In genomic region chr6:12150812-12151432, GRCh38 we compare ENCODE assay signal across 8 cellular contexts.
DNase-seq lines count a peak whose midpoint lies in the region; ATAC-seq, FAIRE-seq and TF ChIP-seq lines count a peak whose summit lies in the region.

No MANE protein-coding gene starts in this region.

- H3K27me3 ChIP-seq in MM.1S (replicated peaks; ENCODE audit: insufficient read depth, low read length): no peaks in the 10 kb centered on the region
- H3K27me3 ChIP-seq in HepG2 (ENCODE audit: control insufficient read depth in 1 of 2, insufficient read depth in 2 of 2, low read length in 2 of 2): no peaks in the 10 kb centered on the region

- H3K36me3 ChIP-seq in MM.1S (replicated peaks; ENCODE audit: insufficient read depth, low read length) (no peaks in the 10 kb centered on the region), HepG2 (replicated peaks in 1 of 2; ENCODE audit: control insufficient read depth in 1 of 2, insufficient read depth in 2 of 2, low read length in 2 of 2) (no peaks in the 10 kb centered on the region)

- no peak overlapping the region for H3K27ac Mint-ChIP-seq in activated naive CD8-positive, alpha-beta T cell treated with anti-CD3 and anti-CD28 coated beads, Interleukin-2, amount 10 ng/mL, durations not matched to agents 7 days and 5 days

- peak; percentile 33 for TF ChIP-seq CTCF in MM.1S (IDR thresholded peaks at IDR 0.05; ENCODE audit: low read length)
- TF ChIP-seq CTCF in HepG2 (CRISPR knock-in tag; IDR thresholded peaks at IDR 0.05): peak; percentile 81
- no peak for TF ChIP-seq CTCF in GM20000 (IDR thresholded peaks at IDR 0.05; ENCODE audit: extremely low read depth, missing control alignments)

- 55% methylated on average over 7 of the region's 7 CpGs for WGBS in HepG2 (ENCODE audit: low lambda C conversion rate)

- TF ChIP-seq EP300 in HepG2 (IDR thresholded peaks at IDR 0.05; ENCODE audit: low read depth in 2 of 2, low read length in 2 of 2) (no peak), HepG2 (CRISPR knock-in tag; IDR thresholded peaks at IDR 0.05; ENCODE audit: borderline replicate concordance) (no peak)

- H3K9me3 Mint-ChIP-seq in activated naive CD8-positive, alpha-beta T cell treated with anti-CD3 and anti-CD28 coated beads, Interleukin-2, amount 10 ng/mL, durations not matched to agents 7 days and 5 days: no peaks in the 10 kb centered on the region

- H3K9me3 ChIP-seq in MM.1S (replicated peaks; ENCODE audit: insufficient read depth, low read length) (no peaks in the 10 kb centered on the region), HepG2 (ENCODE audit: low read length) (no peaks in the 10 kb centered on the region)

- H3K27ac ChIP-seq in MM.1S (ENCODE audit: low read length): no peak overlapping the region
- H3K27ac ChIP-seq in HepG2 (ENCODE audit: extremely low read length, insufficient read depth, low read length): no peak overlapping the region

- H3K4me3 ChIP-seq in MM.1S (ENCODE audit: low read length): no peak overlapping the region
- no peak overlapping the region for H3K4me3 ChIP-seq in HepG2 (replicated peaks in 1 of 3; ENCODE audit: insufficient read depth in 1 of 3, low read depth in 2 of 3, low read length in 3 of 3)

- H2AFZ ChIP-seq in MM.1S (ENCODE audit: low read length): no peak overlapping the region
- no peak overlapping the region for H2AFZ ChIP-seq in HepG2 (ENCODE audit: low read length)

- H3K4me3 Mint-ChIP-seq in activated naive CD8-positive, alpha-beta T cell treated with anti-CD3 and anti-CD28 coated beads, Interleukin-2, amount 10 ng/mL, durations not matched to agents 7 days and 5 days: no peak overlapping the region

- peak; percentile 70 for TF ChIP-seq RAD21 in HepG2 (CRISPR knock-in tag; IDR thresholded peaks at IDR 0.05)

- no peak for FAIRE-seq in HepG2 (lab: Jason Lieb, UNC)

- H3K4me2 ChIP-seq in MM.1S (ENCODE audit: low read depth, low read length): no peak overlapping the region
- no peak overlapping the region for H3K4me2 ChIP-seq in HepG2 (ENCODE audit: low read depth, low read length)

- H3F3A ChIP-seq in MM.1S (ENCODE audit: insufficient read depth, low read length): no peaks in the 10 kb centered on the region

- no peaks in the 10 kb centered on the region for H3K36me3 Mint-ChIP-seq in activated naive CD8-positive, alpha-beta T cell treated with anti-CD3 and anti-CD28 coated beads, Interleukin-2, amount 10 ng/mL, durations not matched to agents 7 days and 5 days

- H3K79me2 ChIP-seq in MM.1S (ENCODE audit: low read length) (no peaks in the 10 kb centered on the region), HepG2 (ENCODE audit: insufficient read depth, low read length) (no peaks in the 10 kb centered on the region)

- no peaks in the 10 kb centered on the region for H3K4me1 ChIP-seq in MM.1S (ENCODE audit: low read length)
- no peaks in the 10 kb centered on the region for H3K4me1 ChIP-seq in HepG2 (ENCODE audit: insufficient read depth, low read length)

- intact Hi-C loops in HepG2 (cut with micrococcal nuclease; ENCODE audit: unreplicated experiment) (loop anchor here (1.0 to 2.0 kb wide), 5 partner anchors 83 to 496 kb away; no protein-coding TSS in a partner anchor), sciatic nerve (cut with DNase I) (no loop called here)

- H4K20me1 ChIP-seq in MM.1S (ENCODE audit: insufficient read depth, low read length) (no peaks in the 10 kb centered on the region), HepG2 (ENCODE audit: insufficient read depth, low read length) (no peaks in the 10 kb centered on the region)

- CTCF ChIA-PET in HepG2 (lab: Yijun Ruan, JAX; ENCODE audit: low intra/inter-chr PET ratio, low total read pairs): interaction anchor here (1.0 to 1.8 kb wide), 5 partner anchors 83 to 457 kb away, joined by 3 to 12 read pairs (median 12); partner anchors contain the start of gene EDN1

- DNase-seq in EL (peak; percentile 19), MM.1S (no peak), HepG2 (ENCODE audit: low spot score) (peak; percentile 38), sciatic nerve (ENCODE audit: low spot score) (no peak), GM20000 (ENCODE audit: low spot score) (no peak), amniotic stem cell (lab: John Stamatoyannopoulos, UW) (no peak)
- peak; percentile 46 for DNase-seq in activated naive CD8-positive, alpha-beta T cell treated with anti-CD3 and anti-CD28 coated beads, Interleukin-2, amount 10 ng/mL, durations not matched to agents 7 days and 5 days

- ATAC-seq in activated naive CD8-positive, alpha-beta T cell treated with anti-CD3 and anti-CD28 coated beads, Interleukin-2, amount 10 ng/mL, durations not matched to agents 7 days and 5 days (ENCODE audit: low read depth): peak; percentile 50
- ATAC-seq in HepG2 (peak; percentile 90), sciatic nerve (no peak), HG03469 (IDR thresholded peaks at IDR 0.05; ENCODE audit: unreplicated experiment) (no peak)

- no peak for TF ChIP-seq POLR2A in HepG2 (IDR thresholded peaks at IDR 0.05; ENCODE audit: insufficient read depth in 1 of 2, low read depth in 2 of 2, low read length in 2 of 2)

- H3K27me3 Mint-ChIP-seq in activated naive CD8-positive, alpha-beta T cell treated with anti-CD3 and anti-CD28 coated beads, Interleukin-2, amount 10 ng/mL, durations not matched to agents 7 days and 5 days: no peaks in the 10 kb centered on the region

- no peak overlapping the region for H3K9ac ChIP-seq in MM.1S (ENCODE audit: low read length)
- H3K9ac ChIP-seq in HepG2 (ENCODE audit: insufficient read depth, low read depth, low read length): no peak overlapping the region

- H3K4me1 Mint-ChIP-seq in activated naive CD8-positive, alpha-beta T cell treated with anti-CD3 and anti-CD28 coated beads, Interleukin-2, amount 10 ng/mL, durations not matched to agents 7 days and 5 days: peaks cover 9% of the 10 kb centered on the region

- BruUV-seq in HepG2 (replicated peaks; lab: Mats Ljungman, UMichigan): no TSS peak

- POLR2A ChIA-PET in activated naive CD8-positive, alpha-beta T cell treated with anti-CD3 and anti-CD28 coated beads, Interleukin-2, amount 10 ng/mL, durations not matched to agents 7 days and 5 days (lab: Charles Lee): no interaction called here
- POLR2A ChIA-PET in HepG2 (lab: Yijun Ruan, JAX): no interaction called here

- H3K9me2 ChIP-seq in MM.1S (replicated peaks; ENCODE audit: insufficient read depth, low read length): no peaks in the 10 kb centered on the region

- in situ Hi-C loops in HepG2 (cut with HindIII; ENCODE audit: extremely low pct_ligation_motif_present, low pct_unique_long_range_greater_than_20kb): loop anchor here (10.0 kb wide), 1 partner anchor 454 kb away; no protein-coding TSS in a partner anchor

TF ChIP-seq in HepG2, 621 proteins besides CTCF, POLR2A, EP300 and RAD21 (continues in another document):
- TF ChIP-seq FOSL2 (CRISPR knock-in tag; IDR thresholded peaks at IDR 0.05): peak; percentile 48
- TF ChIP-seq ZBTB37 (CRISPR knock-in tag; IDR thresholded peaks at IDR 0.05): no peak
- TF ChIP-seq JUND (CRISPR knock-in tag; IDR thresholded peaks at IDR 0.05): no peak
- TF ChIP-seq GATAD2A (CRISPR knock-in tag; IDR thresholded peaks at IDR 0.05): no peak
- TF ChIP-seq PATZ1 (CRISPR knock-in tag; IDR thresholded peaks at IDR 0.05): peak; percentile 49; the same call in 1 of the 2 replicates
- TF ChIP-seq RNF219 (CRISPR knock-in tag; IDR thresholded peaks at IDR 0.05): no peak

Comparison
In these comparisons a context has a peak if more than half of its experiments do, and no peak if none do; other contexts are left out.
1. DNase-seq: peak in EL (single experiment), activated naive CD8-positive, alpha-beta T cell treated with anti-CD3 and anti-CD28 coated beads, Interleukin-2, amount 10 ng/mL, durations not matched to agents 7 days and 5 days (single experiment) and HepG2 (single experiment); none in MM.1S (single experiment), sciatic nerve (single experiment), GM20000 (single experiment) and amniotic stem cell (single experiment).
2. ATAC-seq: peak in activated naive CD8-positive, alpha-beta T cell treated with anti-CD3 and anti-CD28 coated beads, Interleukin-2, amount 10 ng/mL, durations not matched to agents 7 days and 5 days (single experiment) and HepG2 (single experiment); none in sciatic nerve (single experiment) and HG03469 (single experiment).